Comparison of ENCODE assay signal across 9 cellular contexts in the genomic region with DNA sequence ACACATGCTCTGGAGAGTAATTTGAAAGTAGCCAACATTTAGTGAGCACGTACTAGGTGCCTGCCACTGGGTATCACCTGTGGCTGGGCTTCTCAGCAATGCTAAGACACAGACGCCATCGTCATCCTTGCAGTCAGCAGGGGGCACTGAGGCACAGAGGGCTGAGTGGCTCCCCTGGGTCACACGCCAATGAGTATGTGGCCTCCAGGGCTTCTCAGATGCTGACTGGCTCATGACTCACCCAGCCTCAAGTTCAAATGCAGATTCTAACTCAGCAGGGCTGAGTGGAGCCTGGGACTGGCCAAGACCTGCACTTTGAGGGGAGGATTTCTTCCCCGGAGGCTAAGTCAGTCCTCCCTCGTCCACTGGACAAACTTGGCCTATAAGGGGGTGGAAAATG.
DNase-seq lines count a peak whose midpoint lies in the region; ATAC-seq and TF ChIP-seq lines count a peak whose summit lies in the region.
"Had no signal": no experiment of that assay in that cellular context is flagged by ENCODE, and none has a peak within 500 bp of the region (broad histone marks: within the 10 kb centered on the region; RNA-seq: fewer than 3 reads in every experiment).

No MANE protein-coding gene starts in this region.

- no peak overlapping the region for H3K27ac Mint-ChIP-seq in activated naive CD8-positive, alpha-beta T cell treated with anti-CD3 and anti-CD28 coated beads for 36 hours

- no peaks in the 10 kb centered on the region for H3K36me3 ChIP-seq in BJ (ENCODE audit: control insufficient read depth, insufficient read depth, low read length)

- CTCF ChIA-PET in BJ (lab: Yijun Ruan, JAX) = no interaction called here

- no peaks in the 10 kb centered on the region for H3K9me3 Mint-ChIP-seq in activated naive CD8-positive, alpha-beta T cell treated with anti-CD3 and anti-CD28 coated beads for 36 hours
- H3K9me3 Mint-ChIP-seq: neural crest cell had no signal

- H3K27ac ChIP-seq in substantia nigra (ENCODE audit: low read depth, low read length, poor library complexity, severe bottlenecking) = no peak overlapping the region

- H3K27me3 Mint-ChIP-seq in activated naive CD8-positive, alpha-beta T cell treated with anti-CD3 and anti-CD28 coated beads for 36 hours = peaks cover 53% of the 10 kb centered on the region

- POLR2A ChIA-PET in BJ (lab: Charles Lee) = no interaction called here

- H3K27me3 ChIP-seq in BJ (ENCODE audit: control insufficient read depth, insufficient read depth, low read length) = no peaks in the 10 kb centered on the region

- DNase-seq in BJ (ENCODE audit: low read depth) (peak; percentile 82), LoVo (ENCODE audit: low spot score) (peak; percentile 60), mesenteric fat pad (ENCODE audit: low spot score) (peak; percentile 49), substantia nigra (lab: John Stamatoyannopoulos, UW) (no peak), germinal center (ENCODE audit: low spot score) (no peak)
- peak; percentile 33 for DNase-seq in activated naive CD8-positive, alpha-beta T cell treated with anti-CD3 and anti-CD28 coated beads for 36 hours

- no peaks in the 10 kb centered on the region for H3K36me3 Mint-ChIP-seq in activated naive CD8-positive, alpha-beta T cell treated with anti-CD3 and anti-CD28 coated beads for 36 hours

- H3K4me1 Mint-ChIP-seq in activated naive CD8-positive, alpha-beta T cell treated with anti-CD3 and anti-CD28 coated beads for 36 hours = no peaks in the 10 kb centered on the region

- no peak for TF ChIP-seq POLR2A in GM18505 (IDR thresholded peaks at IDR 0.05; ENCODE audit: borderline replicate concordance, extremely low read depth, insufficient read depth, insufficient read length)

- peak; percentile 45 for TF ChIP-seq CTCF in BJ (IDR thresholded peaks at IDR 0.05; ENCODE audit: insufficient read depth, low read depth, low read length)

- ATAC-seq in HG03135 (IDR thresholded peaks at IDR 0.05; ENCODE audit: unreplicated experiment) (no peak), GM18505 (IDR thresholded peaks at IDR 0.05; ENCODE audit: unreplicated experiment) (no peak)

- H3K4me3 ChIP-seq in BJ (ENCODE audit: low read depth, low read length) = no peak overlapping the region

- H3K4me3 Mint-ChIP-seq in activated naive CD8-positive, alpha-beta T cell treated with anti-CD3 and anti-CD28 coated beads for 36 hours = no peak overlapping the region
- H3K4me3 Mint-ChIP-seq: neural crest cell had no signal

Comparison
In these comparisons a context has a peak if more than half of its experiments do, and no peak if none do; other contexts are left out.
1. DNase-seq: peak in BJ (single experiment), LoVo (single experiment), activated naive CD8-positive, alpha-beta T cell treated with anti-CD3 and anti-CD28 coated beads for 36 hours (single experiment) and mesenteric fat pad (single experiment); none in substantia nigra (0 of 49) and germinal center (single experiment).